ENCODE assay signal across 29 cellular contexts in the genomic region with DNA sequence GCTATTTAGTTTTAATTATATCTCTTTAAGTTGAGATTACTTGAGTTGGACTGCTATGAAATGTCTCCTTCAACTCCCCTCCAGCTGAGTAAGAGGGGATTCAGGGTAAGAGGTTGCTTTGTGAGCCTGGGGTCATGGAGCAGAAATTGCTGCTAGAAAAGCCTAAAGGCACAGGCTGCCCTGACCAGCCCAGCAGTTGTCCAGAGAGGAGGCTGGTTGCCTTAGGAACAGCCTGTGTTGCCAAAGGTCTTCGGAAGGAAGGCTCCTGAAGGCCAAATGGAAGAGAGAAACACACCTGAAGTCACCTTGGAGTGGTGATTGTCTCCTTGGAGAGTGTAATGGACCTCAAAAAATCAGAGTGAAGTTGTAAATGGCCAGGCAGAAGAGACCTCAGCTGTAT.
"Had no signal": no experiment of that assay in that cellular context is flagged by ENCODE, and none has a peak within 500 bp of the region (broad histone marks: within the 10 kb centered on the region; RNA-seq: fewer than 3 reads in every experiment).

No MANE protein-coding gene starts in this region.

- H3K9ac ChIP-seq: parathyroid adenoma had no signal

- H3K4me3 ChIP-seq: breast epithelium, esophagus squamous epithelium, heart right ventricle, psoas muscle, sigmoid colon, thoracic aorta, vagina had no signal

- H3K4me1 ChIP-seq: breast epithelium, esophagus squamous epithelium, heart right ventricle, parathyroid adenoma, psoas muscle had no signal

- H3K27me3 ChIP-seq: breast epithelium, esophagus squamous epithelium, heart right ventricle, sigmoid colon, vagina had no signal

- DNase-seq: activated CD4-positive, alpha-beta memory T cell treated with anti-CD3 and anti-CD28 coated beads for 36 hours; activated CD4-positive, alpha-beta T cell treated with anti-CD3 and anti-CD28 coated beads, Interleukin-2, amount 10 ng/mL, durations not matched to agents 24 days and 14 days; activated CD4-positive, CD25-positive, alpha-beta regulatory T cell treated with anti-CD3 and anti-CD28 coated beads, Interleukin-2, amount 50 U/mL, for 72 hours; activated CD8-positive, alpha-beta memory T cell treated with anti-CD3 and anti-CD28 coated beads, Interleukin-2, amount 50 U/mL, for 48 hours; activated gamma-delta T cell; activated naive CD4-positive, alpha-beta T cell treated with anti-CD3 and anti-CD28 coated beads, Interleukin-2, amount 10 ng/mL, durations not matched to agents 7 days and 5 days; activated naive CD8-positive, alpha-beta T cell treated with anti-CD3 and anti-CD28 coated beads, Interleukin-2, amount 10 ng/mL, durations not matched to agents 7 days and 5 days; activated T-cell treated with anti-CD3 and anti-CD28 coated beads, Interleukin-2, amount 50 U/mL, for 24 hours; amygdala; central memory CD4-positive, alpha-beta T cell; esophagus squamous epithelium; foreskin melanocyte; heart right ventricle; left colon; mammary epithelial cell; naive B cell; nephron progenitor cell; nucleus accumbens; psoas muscle; sigmoid colon; small intestine; stimulated activated CD4-positive, alpha-beta T cell treated with anti-CD3 and anti-CD28 coated beads, Interleukin-4, amount 100 ng/mL, for 24 hours; T-helper 17 cell; T1000 had no signal

- H2AFZ ChIP-seq: parathyroid adenoma had no signal

- H3K79me2 ChIP-seq: parathyroid adenoma had no signal

- H3K36me3 ChIP-seq: breast epithelium, esophagus squamous epithelium, heart right ventricle, sigmoid colon, thoracic aorta, vagina had no signal

- H3K27ac ChIP-seq: breast epithelium, epithelial cell of prostate, esophagus squamous epithelium, heart right ventricle, parathyroid adenoma, psoas muscle, sigmoid colon, thoracic aorta, vagina had no signal

- H3K9me3 ChIP-seq: breast epithelium, esophagus squamous epithelium, heart right ventricle, psoas muscle, sigmoid colon, thoracic aorta, vagina had no signal
